In genomic region chr10:22988581-22989360, GRCh38 we compare ENCODE assay signal across 8 cellular contexts.
DNase-seq lines count a peak whose midpoint lies in the region; ATAC-seq lines count a peak whose summit lies in the region.

No MANE protein-coding gene starts in this region.

- peak; percentile 60 for ATAC-seq in HG02885 (IDR thresholded peaks at IDR 0.05; ENCODE audit: poor library complexity, unreplicated experiment)

- DNase-seq in ELR (ENCODE audit: low read depth) (peak; percentile 75), NCI-H526 treated with DMSO at 0.1 percent for 48 hours (lab: John Stamatoyannopoulos, UW) (peak; percentile 40), dermis microvascular lymphatic vessel endothelial cell (ENCODE audit: low read depth in 2 of 2) (peak; percentile 48 to 60), medulla oblongata (ENCODE audit: extremely low spot score) (peak; percentile 92), GF-D8 (lab: John Stamatoyannopoulos, UW) (no peak)
- DNase-seq in activated CD4-positive, alpha-beta T cell treated with anti-CD3 and anti-CD28 coated beads, Interleukin-2, amount 50 U/mL, for 4 hours: peak; percentile 61 to 64
- DNase-seq in stimulated activated CD8-positive, alpha-beta memory T cell treated with anti-CD3 and anti-CD28 coated beads, Interleukin-12 subunit alpha, Interleukin-12 subunit beta, amount 100 ng/mL, for 4 hours (ENCODE audit: low read depth): peak; percentile 17
